Comparison of ENCODE assay signal across 19 cellular contexts in the genomic region with DNA sequence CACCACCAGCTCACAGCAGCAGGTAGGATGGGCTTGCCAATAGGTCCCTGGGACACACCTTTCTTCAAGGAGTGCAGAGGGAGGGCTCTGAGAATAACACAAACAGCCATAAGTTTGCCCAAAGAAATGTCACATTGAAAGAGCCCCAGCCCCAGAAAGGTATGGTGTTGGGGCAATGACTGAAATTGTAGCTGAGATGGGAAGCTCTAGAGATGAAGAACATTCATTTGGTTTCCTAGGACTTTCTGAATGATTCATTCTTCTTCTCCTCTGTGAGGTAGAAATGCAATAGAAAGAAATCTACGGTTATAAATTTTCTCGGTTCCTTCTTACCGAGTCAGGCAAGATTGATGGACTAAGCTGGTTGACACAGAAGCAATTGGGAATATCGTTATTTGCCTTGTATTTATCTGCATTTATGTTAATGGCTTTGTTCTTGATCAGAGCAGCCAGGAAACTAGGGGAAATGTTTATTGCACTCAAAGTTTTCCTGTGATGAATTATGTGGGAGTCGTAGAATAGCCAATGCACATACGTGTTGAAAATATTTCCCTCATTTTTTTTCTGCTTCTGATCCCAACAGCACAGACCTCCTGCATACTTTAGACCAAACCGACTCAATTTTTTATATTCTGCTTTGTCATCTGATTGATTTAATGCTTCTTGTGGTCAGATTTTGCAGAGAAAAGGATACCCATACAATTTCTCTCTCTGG.
DNase-seq lines count a peak whose midpoint lies in the region; ATAC-seq, FAIRE-seq and TF ChIP-seq lines count a peak whose summit lies in the region.
"Had no signal": no experiment of that assay in that cellular context is flagged by ENCODE, and none has a peak within 500 bp of the region (broad histone marks: within the 10 kb centered on the region; RNA-seq: fewer than 3 reads in every experiment).

No MANE protein-coding gene starts in this region.

- H3K36me3 Mint-ChIP-seq in natural killer cell treated with Interleukin-12 subunit alpha and Interleukin-12 subunit beta and Interleukin-15 and Interleukin-18, amount 100 ng/mL, for 72 hours = no peaks in the 10 kb centered on the region
- H3K36me3 Mint-ChIP-seq: CD14-positive monocyte; CD4-positive, alpha-beta memory T cell had no signal

- no peak for TF ChIP-seq EP300 in K562 (IDR thresholded peaks at IDR 0.05; ENCODE audit: low read length)

- no TSS peak for BruUV-seq in K562 (replicated peaks; lab: Mats Ljungman, UMichigan)

- intact Hi-C loops in K562 (cut with micrococcal nuclease) = no loop called here

- FAIRE-seq in K562 (lab: Jason Lieb, UNC) = no peak
- no peak for FAIRE-seq in GM12892 (lab: Jason Lieb, UNC)
- FAIRE-seq: GM12891, GM18507 had no signal

- WGBS in K562 (ENCODE audit: insufficient coverage, low coverage, missing lambda C conversion rate) = 3% methylated on average over 7 of the region's 7 CpGs
- no CpG with 5 or more reads among the region's 7 CpGs for WGBS in neuronal stem cell (ENCODE audit: extremely low coverage in 2 of 2, insufficient read length in 2 of 2, insufficient replicate concordance in 1 of 2), 2 donors

- no peaks in the 10 kb centered on the region for H4K20me1 ChIP-seq in K562 (replicated peaks; ENCODE audit: control insufficient read depth, insufficient read depth, low read length)
- H4K20me1 ChIP-seq: BLaER1 had no signal

- H3K79me2 ChIP-seq in K562 (ENCODE audit: control insufficient read depth, insufficient read depth, low read length) = no peaks in the 10 kb centered on the region

- H3K79me1 ChIP-seq in neuronal stem cell (ENCODE audit: low read depth, low read length) = no peaks in the 10 kb centered on the region

- H3K9ac ChIP-seq in K562 (ENCODE audit: insufficient read depth in 1 of 2, low read depth in 2 of 2, low read length in 2 of 2) (no peak overlapping the region), neuronal stem cell (ENCODE audit: low read depth, low read length, poor library complexity) (no peak overlapping the region)
- H3K9ac ChIP-seq: BLaER1, GM23248 had no signal

- DNase-seq in GM12865 (ENCODE audit: low read depth) (peak; percentile 9), OCI-M1 (lab: John Stamatoyannopoulos, UW) (peak; percentile 26), K562 (ENCODE audit: extremely low read depth in 1 of 4, low spot score in 3 of 4) (no peak), neuronal stem cell (ENCODE audit: low spot score) (no peak), SKM-1 treated with dmso at 0.1 percent for 144 hours (lab: John Stamatoyannopoulos, UW; ENCODE audit: unreplicated experiment) (no peak), COR-L47 (lab: John Stamatoyannopoulos, UW) (no peak), GM12892 (ENCODE audit: insufficient read length) (no peak)
- no peak for DNase-seq in natural killer cell treated with Interleukin-12 subunit alpha and Interleukin-12 subunit beta and Interleukin-15 and Interleukin-18, amount 100 ng/mL, for 72 hours (ENCODE audit: low spot score)
- DNase-seq: 8988T; Calu3; CD4-positive, alpha-beta memory T cell; DMS79 treated with DMSO at 0.1 percent for 48 hours; GF-D8; GM23248 had no signal

- H4K91ac ChIP-seq in neuronal stem cell (ENCODE audit: low read depth, low read length, poor library complexity) = no peak overlapping the region

- no peak overlapping the region for H3K23ac ChIP-seq in neuronal stem cell (ENCODE audit: low read depth, low read length, poor library complexity)

- H3K27me3 ChIP-seq in K562 (ENCODE audit: control insufficient read depth in 2 of 2, insufficient read depth in 2 of 2, low read length in 2 of 2) (no peaks in the 10 kb centered on the region), neuronal stem cell (ENCODE audit: control insufficient read depth in 3 of 3, insufficient read depth in 3 of 3, low read depth in 1 of 3, low read length in 3 of 3) (peaks cover 0 to 2% (median 0%) of the 10 kb centered on the region in 3 experiments)
- H3K27me3 ChIP-seq: BLaER1 had no signal

- H3K9me1 ChIP-seq in K562 (ENCODE audit: control insufficient read depth, insufficient read depth, low read length) = no peaks in the 10 kb centered on the region

- H2AK5ac ChIP-seq in neuronal stem cell (ENCODE audit: low read depth, low read length) = peak overlapping the region; percentile 20

- H3K4me1 Mint-ChIP-seq in natural killer cell treated with Interleukin-12 subunit alpha and Interleukin-12 subunit beta and Interleukin-15 and Interleukin-18, amount 100 ng/mL, for 72 hours (ENCODE audit: low read depth in 2 of 2) = no peaks in the 10 kb centered on the region
- H3K4me1 Mint-ChIP-seq: CD14-positive monocyte; CD4-positive, alpha-beta memory T cell had no signal

- no peak overlapping the region for H2AFZ ChIP-seq in K562 (ENCODE audit: low read depth, low read length)
- H2AFZ ChIP-seq in neuronal stem cell (ENCODE audit: low read length) = no peak overlapping the region
- H2AFZ ChIP-seq: GM23248 had no signal

- no peak for ATAC-seq in K562
- no peak for ATAC-seq in natural killer cell treated with Interleukin-12 subunit alpha and Interleukin-12 subunit beta and Interleukin-15 and Interleukin-18, amount 100 ng/mL, for 72 hours

- in situ Hi-C loops in K562 (cut with MboI) = no loop called here

- no peaks in the 10 kb centered on the region; the same call in 1 of the 2 replicates for H3K9me3 ChIP-seq in K562 (replicated peaks; ENCODE audit: control insufficient read depth, insufficient read depth, low read depth, low read length)
- no peaks in the 10 kb centered on the region for H3K9me3 ChIP-seq in neuronal stem cell (replicated peaks in 1 of 2; ENCODE audit: control insufficient read depth in 2 of 2, insufficient read depth in 1 of 2, low read depth in 1 of 2, low read length in 2 of 2)
- H3K9me3 ChIP-seq: BLaER1, HAP-1 had no signal

- peaks cover 4% of the 10 kb centered on the region for H3K9me3 Mint-ChIP-seq in natural killer cell treated with Interleukin-12 subunit alpha and Interleukin-12 subunit beta and Interleukin-15 and Interleukin-18, amount 100 ng/mL, for 72 hours

- H2BK12ac ChIP-seq in neuronal stem cell (ENCODE audit: low read length) = no peak overlapping the region

- TF ChIP-seq CTCF in GM12865 (IDR thresholded peaks at IDR 0.05; ENCODE audit: insufficient read depth, low read depth, low read length, missing control alignments) = no peak
- no peak for TF ChIP-seq CTCF in K562 (IDR thresholded peaks at IDR 0.05 in 2 of 3, conservative IDR thresholded peaks at IDR 0.05 in 1 of 3; ENCODE audit: insufficient read depth in 2 of 3, low read depth in 1 of 3, low read length in 3 of 3)

- H3K4me2 ChIP-seq in K562 (ENCODE audit: insufficient read depth, low read length) (no peak overlapping the region), neuronal stem cell (ENCODE audit: insufficient read depth, low read length, poor library complexity, severe bottlenecking) (no peak overlapping the region)
- H3K4me2 ChIP-seq: BLaER1 had no signal

- H2BK120ac ChIP-seq in neuronal stem cell (ENCODE audit: low read depth, low read length) = no peak overlapping the region

- CTCF ChIA-PET in K562 (lab: Yijun Ruan, JAX; ENCODE audit: low intra/inter-chr PET ratio) = no interaction called here

- H3K4me3 Mint-ChIP-seq in natural killer cell treated with Interleukin-12 subunit alpha and Interleukin-12 subunit beta and Interleukin-15 and Interleukin-18, amount 100 ng/mL, for 72 hours = no peak overlapping the region
- H3K4me3 Mint-ChIP-seq: CD4-positive, alpha-beta memory T cell had no signal

- H3K18ac ChIP-seq in neuronal stem cell (ENCODE audit: low read length) = no peak overlapping the region

- peaks cover 12 to 20% of the 10 kb centered on the region in 2 donors for H3K27me3 Mint-ChIP-seq in natural killer cell treated with Interleukin-12 subunit alpha and Interleukin-12 subunit beta and Interleukin-15 and Interleukin-18, amount 100 ng/mL, for 72 hours
- H3K27me3 Mint-ChIP-seq: CD4-positive, alpha-beta memory T cell had no signal

- no peak overlapping the region for H3K4me3 ChIP-seq in GM12865 (ENCODE audit: low read depth, low read length)
- no peak overlapping the region for H3K4me3 ChIP-seq in K562
- H3K4me3 ChIP-seq in neuronal stem cell (ENCODE audit: low read length in 2 of 2) = no peak overlapping the region
- H3K4me3 ChIP-seq: BLaER1, GM23248, HAP-1 had no signal

- POLR2A ChIA-PET in K562 (lab: Yijun Ruan, JAX) = no interaction called here

- no peak overlapping the region for H2BK15ac ChIP-seq in neuronal stem cell (ENCODE audit: low read length)

- H3K4me1 ChIP-seq in K562 (replicated peaks in 1 of 2; ENCODE audit: control insufficient read depth in 2 of 2, insufficient read depth in 2 of 2, low read length in 2 of 2) (no peaks in the 10 kb centered on the region), neuronal stem cell (ENCODE audit: control insufficient read depth in 2 of 2, insufficient read depth in 1 of 2, low read depth in 1 of 2, low read length in 2 of 2) (no peaks in the 10 kb centered on the region)
- H3K4me1 ChIP-seq: HAP-1 had no signal

- no peak overlapping the region for H3K14ac ChIP-seq in neuronal stem cell (ENCODE audit: low read length)

- no peak for TF ChIP-seq RAD21 in K562 (CRISPR knock-in tag; conservative IDR thresholded peaks at IDR 0.05 in 1 of 2, IDR thresholded peaks at IDR 0.05 in 1 of 2)

- H3K4ac ChIP-seq in neuronal stem cell (ENCODE audit: low read length) = no peak overlapping the region

- H2BK5ac ChIP-seq in neuronal stem cell (ENCODE audit: low read length) = no peak overlapping the region

- H3K27ac ChIP-seq in K562 (ENCODE audit: extremely low read depth, low read depth, low read length) (no peak overlapping the region), neuronal stem cell (replicated peaks; ENCODE audit: low read length) (no peak overlapping the region)
- H3K27ac ChIP-seq: BLaER1, GM23248 had no signal

- TF ChIP-seq POLR2A in K562 (conservative IDR thresholded peaks at IDR 0.05) = no peak
- no peak for TF ChIP-seq POLR2A in GM12892 (IDR thresholded peaks at IDR 0.05; ENCODE audit: low read depth, low read length)

- H3K36me3 ChIP-seq in K562 (ENCODE audit: control insufficient read depth, insufficient read depth, low read length) = no peaks in the 10 kb centered on the region
- H3K36me3 ChIP-seq in neuronal stem cell (replicated peaks in 1 of 2; ENCODE audit: control insufficient read depth in 2 of 2, insufficient read depth in 2 of 2, low read length in 2 of 2) = no peaks in the 10 kb centered on the region
- H3K36me3 ChIP-seq: BLaER1, HAP-1 had no signal

- no peak overlapping the region for H4K8ac ChIP-seq in neuronal stem cell (ENCODE audit: low read depth, low read length)

- no peak overlapping the region for H3K27ac Mint-ChIP-seq in natural killer cell treated with Interleukin-12 subunit alpha and Interleukin-12 subunit beta and Interleukin-15 and Interleukin-18, amount 100 ng/mL, for 72 hours
- H3K27ac Mint-ChIP-seq: CD14-positive monocyte; CD4-positive, alpha-beta memory T cell had no signal

TF ChIP-seq in K562, 482 proteins besides CTCF, POLR2A, EP300 and RAD21 (continues in another document):
- TF ChIP-seq C11orf30 (IDR thresholded peaks at IDR 0.05; ENCODE audit: low read depth) = no peak

Comparison
In these comparisons a context has a peak if more than half of its experiments do, and no peak if none do; other contexts are left out.
1. DNase-seq: peak in GM12865 (single experiment) and OCI-M1 (single experiment); none in K562 (0 of 4), neuronal stem cell (single experiment), SKM-1 treated with dmso at 0.1 percent for 144 hours (single experiment), COR-L47 (single experiment), natural killer cell treated with Interleukin-12 subunit alpha and Interleukin-12 subunit beta and Interleukin-15 and Interleukin-18, amount 100 ng/mL, for 72 hours (single experiment) and GM12892 (single experiment).